9 cellular contexts compared by ENCODE assay signal in the genomic region with DNA sequence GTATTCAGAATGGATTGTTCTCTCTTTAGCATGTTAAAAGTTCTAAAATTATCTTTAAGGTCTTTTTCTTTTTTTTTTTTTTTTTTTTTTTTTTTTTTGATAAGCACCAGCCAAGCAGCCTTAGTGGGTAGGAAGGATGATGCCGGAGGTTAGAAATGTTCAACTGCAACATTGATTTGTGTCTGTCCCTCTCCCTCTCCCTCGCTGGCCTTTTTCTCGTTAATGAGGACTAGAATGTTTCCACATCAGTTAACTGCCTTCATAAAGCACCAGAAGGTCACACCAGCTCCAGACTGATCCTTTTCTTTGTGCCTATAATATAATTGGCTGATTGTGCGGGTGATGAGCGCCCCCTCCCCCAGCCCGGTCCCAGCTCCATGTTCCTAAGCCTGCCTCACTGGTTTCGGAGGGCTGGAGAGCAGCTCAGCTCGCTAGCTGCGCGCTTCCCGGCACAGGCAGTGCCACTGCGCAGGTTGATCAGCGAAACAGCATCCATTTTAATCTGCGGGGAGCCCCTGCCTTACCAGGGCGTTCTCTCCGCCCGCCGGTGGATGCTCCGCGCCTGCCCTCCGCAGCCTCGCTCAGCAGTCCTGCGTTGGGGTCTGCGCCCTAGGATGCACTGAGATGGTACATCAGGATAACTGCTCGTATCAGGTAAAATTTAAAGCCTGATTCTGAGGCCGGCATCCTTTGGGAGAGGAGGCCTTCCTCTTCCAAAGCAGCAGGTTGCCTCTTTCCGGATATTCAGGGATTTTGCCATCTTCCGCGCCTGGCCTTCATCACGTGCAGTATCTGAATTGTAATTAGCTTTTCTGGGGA. TPM values are rescaled to one million over a fixed set of nuclear protein-coding genes. Genes with fewer than 3 reads are reported as not detected.
DNase-seq lines count a peak whose midpoint lies in the region; ATAC-seq and TF ChIP-seq lines count a peak whose summit lies in the region.
"Had no signal": no experiment of that assay in that cellular context is flagged by ENCODE, and none has a peak within 500 bp of the region (broad histone marks: within the 10 kb centered on the region; RNA-seq: fewer than 3 reads in every experiment).

A gene (plus strand): TSS at position 301 of the 819 bp plus-strand sequence.

- peak within 1 kb of the TSS in 4 of 5 donors; percentile 18 to 52 (median 32) for H3K4me3 Mint-ChIP-seq in immature natural killer cell
- H3K4me3 Mint-ChIP-seq in stimulated activated effector memory CD8-positive, alpha-beta T cell treated with anti-CD3 and anti-CD28 coated beads, Interleukin-12 subunit alpha, Interleukin-12 subunit beta, amount 100 ng/mL, for 72 hours = no peak within 1 kb of the TSS

- H3K79me2 ChIP-seq in smooth muscle cell (ENCODE audit: low read depth) = peaks cover 75% of the 10 kb centered on the region

- TF ChIP-seq CTCF in smooth muscle cell (IDR thresholded peaks at IDR 0.05; ENCODE audit: borderline replicate concordance, insufficient read depth, poor library complexity, severe bottlenecking) = no peak

- peak within 1 kb of the TSS; percentile 38 for H3K4me3 ChIP-seq in smooth muscle cell

- no peak within 1 kb of the TSS for H2AFZ ChIP-seq in smooth muscle cell (ENCODE audit: low read depth)

- in situ Hi-C loops in G401 (cut with HindIII; ENCODE audit: low sequenced_read_pairs) = no loop called here

- WGBS in smooth muscle cell (ENCODE audit: low lambda C conversion rate) = 20% methylated on average over 30 of the region's 30 CpGs

- H3K36me3 Mint-ChIP-seq in immature natural killer cell = no peaks in the 10 kb centered on the region
- H3K36me3 Mint-ChIP-seq in stimulated activated effector memory CD8-positive, alpha-beta T cell treated with anti-CD3 and anti-CD28 coated beads, Interleukin-12 subunit alpha, Interleukin-12 subunit beta, amount 100 ng/mL, for 72 hours = no peaks in the 10 kb centered on the region
- H3K36me3 Mint-ChIP-seq: activated naive CD4-positive, alpha-beta T cell treated with anti-CD3 and anti-CD28 coated beads, Interleukin-2, amount 50 U/mL, for 72 hours had no signal

- H4K20me1 ChIP-seq in smooth muscle cell (ENCODE audit: low read depth) = peaks cover 89% of the 10 kb centered on the region

- H3K27me3 Mint-ChIP-seq in immature natural killer cell (ENCODE audit: low read depth in 3 of 3) = peaks cover 0 to 3% (median 3%) of the 10 kb centered on the region in 3 donors

- H3K27ac Mint-ChIP-seq in immature natural killer cell = no peak within 1 kb of the TSS
- no peak within 1 kb of the TSS for H3K27ac Mint-ChIP-seq in stimulated activated effector memory CD8-positive, alpha-beta T cell treated with anti-CD3 and anti-CD28 coated beads, Interleukin-12 subunit alpha, Interleukin-12 subunit beta, amount 100 ng/mL, for 72 hours
- H3K27ac Mint-ChIP-seq: activated naive CD4-positive, alpha-beta T cell treated with anti-CD3 and anti-CD28 coated beads, Interleukin-2, amount 50 U/mL, for 72 hours had no signal

- DNase-seq in G401 (ENCODE audit: low spot score) (peak; percentile 92), astrocyte of the hippocampus (ENCODE audit: low read depth, low spot score) (peak; percentile 85), immature natural killer cell (no peak), smooth muscle cell (lab: John Stamatoyannopoulos, UW; ENCODE audit: unreplicated experiment) (no peak), NCI-H1048 (lab: John Stamatoyannopoulos, UW) (no peak)
- DNase-seq in stimulated activated effector memory CD8-positive, alpha-beta T cell treated with anti-CD3 and anti-CD28 coated beads, Interleukin-12 subunit alpha, Interleukin-12 subunit beta, amount 100 ng/mL, for 72 hours (ENCODE audit: low spot score in 2 of 2) = no peak

- H3K36me3 ChIP-seq in smooth muscle cell (ENCODE audit: low read depth) = no peaks in the 10 kb centered on the region

- no peak within 1 kb of the TSS for H3K9ac ChIP-seq in smooth muscle cell (ENCODE audit: low read depth)

- no peaks in the 10 kb centered on the region for H3K27me3 ChIP-seq in smooth muscle cell (ENCODE audit: low read depth)

- H3K4me1 ChIP-seq in smooth muscle cell (ENCODE audit: low read depth) = peaks cover 48% of the 10 kb centered on the region

- H3F3A ChIP-seq in smooth muscle cell (ENCODE audit: low read depth) = peaks cover 14% of the 10 kb centered on the region

- H3K27ac ChIP-seq in smooth muscle cell (ENCODE audit: low read depth) = no peak within 1 kb of the TSS

- H3K4me1 Mint-ChIP-seq in immature natural killer cell = no peaks in the 10 kb centered on the region
- no peaks in the 10 kb centered on the region for H3K4me1 Mint-ChIP-seq in stimulated activated effector memory CD8-positive, alpha-beta T cell treated with anti-CD3 and anti-CD28 coated beads, Interleukin-12 subunit alpha, Interleukin-12 subunit beta, amount 100 ng/mL, for 72 hours

- peak within 1 kb of the TSS; percentile 83 for H3K4me2 ChIP-seq in smooth muscle cell

- peaks cover 0 to 2% (median 0%) of the 10 kb centered on the region in 6 donors for H3K9me3 Mint-ChIP-seq in immature natural killer cell
- H3K9me3 Mint-ChIP-seq in stimulated activated effector memory CD8-positive, alpha-beta T cell treated with anti-CD3 and anti-CD28 coated beads, Interleukin-12 subunit alpha, Interleukin-12 subunit beta, amount 100 ng/mL, for 72 hours = no peaks in the 10 kb centered on the region
- H3K9me3 Mint-ChIP-seq: activated naive CD4-positive, alpha-beta T cell treated with anti-CD3 and anti-CD28 coated beads, Interleukin-2, amount 50 U/mL, for 72 hours had no signal

- ATAC-seq in HG03045 (IDR thresholded peaks at IDR 0.05; ENCODE audit: unreplicated experiment) (peak; percentile 52), HG03108 (IDR thresholded peaks at IDR 0.05; ENCODE audit: unreplicated experiment) (no peak)
- ATAC-seq in stimulated activated effector memory CD8-positive, alpha-beta T cell treated with anti-CD3 and anti-CD28 coated beads, Interleukin-12 subunit alpha, Interleukin-12 subunit beta, amount 100 ng/mL, for 72 hours = no peak

- no peaks in the 10 kb centered on the region for H3K9me3 ChIP-seq in smooth muscle cell (replicated peaks; ENCODE audit: low read depth)

RNA-seq across cellular contexts. Expression of the gene that starts here (rescaled TPM):
- 0.25 and 5.0 TPM in 2 replicates for total RNA-seq in G401 (2014; rRNA removed; shearing (Covaris generic))
- not detected for polyA plus RNA-seq in immature natural killer cell
- total RNA-seq in smooth muscle cell = 2.4 and 12.4 TPM in 2 replicates
- polyA plus RNA-seq in smooth muscle cell = 3.5 and 5.1 TPM in 2 replicates
- total RNA-seq: activated naive CD4-positive, alpha-beta T cell treated with anti-CD3 and anti-CD28 coated beads, Interleukin-2, amount 50 U/mL, for 72 hours had no signal

Comparison
In these comparisons a context has a peak if more than half of its experiments do, and no peak if none do; other contexts are left out.
1. DNase-seq: peak in G401 (single experiment) and astrocyte of the hippocampus (single experiment); none in immature natural killer cell (0 of 3), smooth muscle cell (single experiment), stimulated activated effector memory CD8-positive, alpha-beta T cell treated with anti-CD3 and anti-CD28 coated beads, Interleukin-12 subunit alpha, Interleukin-12 subunit beta, amount 100 ng/mL, for 72 hours (0 of 2) and NCI-H1048 (single experiment).